Comparison of ENCODE assay signal across 9 cellular contexts in genomic region chr12:117098361-117099217, GRCh38. TPM values are rescaled to one million over a fixed set of nuclear protein-coding genes. Genes with fewer than 3 reads are reported as not detected.
DNase-seq lines count a peak whose midpoint lies in the region; ATAC-seq and TF ChIP-seq lines count a peak whose summit lies in the region.
"Had no signal": no experiment of that assay in that cellular context is flagged by ENCODE, and none has a peak within 500 bp of the region (broad histone marks: within the 10 kb centered on the region; RNA-seq: fewer than 3 reads in every experiment).

No MANE protein-coding gene starts in this region.

- DNase-seq in CD4-positive, alpha-beta T cell = peak in 1 of 10 experiments; percentile 5
- peak; percentile 62 for DNase-seq in activated CD8-positive, alpha-beta memory T cell treated with anti-CD3 and anti-CD28 coated beads, Interleukin-2, amount 10 ng/mL, durations not matched to agents 7 days and 5 days
- DNase-seq in heart right ventricle (peak in 1 of 2 donors; percentile 32), skeletal muscle cell (ENCODE audit: low read depth) (no peak), SW 1271 (lab: John Stamatoyannopoulos, UW) (no peak), NCI-H510A treated with DMSO at 0.1 percent for 48 hours (lab: John Stamatoyannopoulos, UW) (no peak)

- no peaks in the 10 kb centered on the region for H3K36me3 ChIP-seq in heart right ventricle

- H3K4me3 Mint-ChIP-seq in CD4-positive, alpha-beta T cell = peak overlapping the region; percentile 87
- H3K4me3 Mint-ChIP-seq in activated CD8-positive, alpha-beta memory T cell treated with anti-CD3 and anti-CD28 coated beads, Interleukin-2, amount 10 ng/mL, durations not matched to agents 7 days and 5 days = peak overlapping the region; percentile 78

- 1% methylated on average over 82 to 85 of the region's 85 CpGs for WGBS in heart right ventricle, 2 donors

- H3K27me3 Mint-ChIP-seq in CD4-positive, alpha-beta T cell = peaks cover 19% of the 10 kb centered on the region
- H3K27me3 Mint-ChIP-seq in activated CD8-positive, alpha-beta memory T cell treated with anti-CD3 and anti-CD28 coated beads, Interleukin-2, amount 10 ng/mL, durations not matched to agents 7 days and 5 days = peaks cover 26% of the 10 kb centered on the region

- H3K27ac Mint-ChIP-seq in CD4-positive, alpha-beta T cell = no peak overlapping the region
- H3K27ac Mint-ChIP-seq in activated CD8-positive, alpha-beta memory T cell treated with anti-CD3 and anti-CD28 coated beads, Interleukin-2, amount 10 ng/mL, durations not matched to agents 7 days and 5 days = peak overlapping the region; percentile 68

- H3K9me3 ChIP-seq in CD4-positive, alpha-beta T cell (ENCODE audit: control insufficient read depth, low read length) = no peaks in the 10 kb centered on the region
- no peaks in the 10 kb centered on the region for H3K9me3 ChIP-seq in heart right ventricle

- CTCF ChIA-PET in CD4-positive, alpha-beta T cell (lab: Charles Lee) = no interaction called here
- CTCF ChIA-PET in activated CD8-positive, alpha-beta memory T cell treated with anti-CD3 and anti-CD28 coated beads, Interleukin-2, amount 10 ng/mL, durations not matched to agents 7 days and 5 days (lab: Charles Lee) = interaction anchor here (1.0 to 2.1 kb wide), 10 partner anchors 18 to 181 kb away, joined by 3 to 10 read pairs (median 4); no protein-coding TSS in a partner anchor

- H3K4me1 ChIP-seq in heart right ventricle = peaks cover 4 to 72% (median 38%) of the 10 kb centered on the region in 9 donors

- intact Hi-C loops in CD4-positive, alpha-beta T cell (cut with DNase I, micrococcal nuclease) = no loop called here
- intact Hi-C loops in heart right ventricle (cut with DNase I) = loop anchor here in 5 of 10 donors (5.0 to 10.0 kb wide), 4 partner anchors 46 to 64 kb away; no protein-coding TSS in a partner anchor

- POLR2A ChIA-PET in CD4-positive, alpha-beta T cell (lab: Charles Lee) = interaction anchor here (0.7 to 2.5 kb wide), 2 partner anchors 35 to 130 kb away, joined by 3 to 8 read pairs; no protein-coding TSS in a partner anchor

- H3K36me3 Mint-ChIP-seq in CD4-positive, alpha-beta T cell (ENCODE audit: low read depth) = no peaks in the 10 kb centered on the region
- H3K36me3 Mint-ChIP-seq in activated CD8-positive, alpha-beta memory T cell treated with anti-CD3 and anti-CD28 coated beads, Interleukin-2, amount 10 ng/mL, durations not matched to agents 7 days and 5 days = peaks cover 1% of the 10 kb centered on the region

- H3K27me3 ChIP-seq in CD4-positive, alpha-beta T cell (ENCODE audit: control insufficient read depth, insufficient read depth, low read length) = peaks cover 10% of the 10 kb centered on the region
- H3K27me3 ChIP-seq in heart right ventricle = peaks cover 0 to 44% (median 18%) of the 10 kb centered on the region in 7 donors

- H3K4me1 Mint-ChIP-seq in CD4-positive, alpha-beta T cell (ENCODE audit: low read depth) = peaks cover 11% of the 10 kb centered on the region
- H3K4me1 Mint-ChIP-seq in activated CD8-positive, alpha-beta memory T cell treated with anti-CD3 and anti-CD28 coated beads, Interleukin-2, amount 10 ng/mL, durations not matched to agents 7 days and 5 days = peaks cover 27% of the 10 kb centered on the region

- ATAC-seq in CD4-positive, alpha-beta T cell (ENCODE audit: poor library complexity) = peak; percentile 22
- ATAC-seq in GM19463 (IDR thresholded peaks at IDR 0.05; ENCODE audit: unreplicated experiment) (peak; percentile 32), HG03469 (IDR thresholded peaks at IDR 0.05; ENCODE audit: unreplicated experiment) (peak; percentile 22), heart right ventricle (peak in 6 of 8 donors; percentile 3 to 58 (median 22))
- peak; percentile 50 for ATAC-seq in activated CD8-positive, alpha-beta memory T cell treated with anti-CD3 and anti-CD28 coated beads, Interleukin-2, amount 10 ng/mL, durations not matched to agents 7 days and 5 days

- no peak for TF ChIP-seq CTCF in CD4-positive, alpha-beta T cell (IDR thresholded peaks at IDR 0.05)
- no peak for TF ChIP-seq CTCF in heart right ventricle (IDR thresholded peaks at IDR 0.05)

- H3K4me3 ChIP-seq in heart right ventricle (peak overlapping the region; percentile 62 to 93 (median 79)), skeletal muscle cell (ENCODE audit: low read depth, low read length) (peak overlapping the region; percentile 38)

- no peak overlapping the region for H3K27ac ChIP-seq in CD4-positive, alpha-beta T cell (ENCODE audit: low read depth, low read length)
- peak overlapping the region in 9 of 10 donors; percentile 57 to 81 (median 75) for H3K27ac ChIP-seq in heart right ventricle

- H3K9me3 Mint-ChIP-seq in CD4-positive, alpha-beta T cell = no peaks in the 10 kb centered on the region
- no peaks in the 10 kb centered on the region for H3K9me3 Mint-ChIP-seq in activated CD8-positive, alpha-beta memory T cell treated with anti-CD3 and anti-CD28 coated beads, Interleukin-2, amount 10 ng/mL, durations not matched to agents 7 days and 5 days (ENCODE audit: low read depth)

RNA-seq across cellular contexts. Expression of gene TESC, which starts 0.6 kb away (rescaled TPM):
- total RNA-seq in CD4-positive, alpha-beta T cell = 1 to 10 TPM; 2.7 to 3.0 TPM
- total RNA-seq in activated CD8-positive, alpha-beta memory T cell treated with anti-CD3 and anti-CD28 coated beads, Interleukin-2, amount 10 ng/mL, durations not matched to agents 7 days and 5 days = 10 to 100 TPM; 72.7 to 83.8 TPM
- 100 to 1,000 TPM in 2 of 10 donors, 10 to 100 TPM in 8; 37.3 to 122 (median 62.8) TPM for total RNA-seq in heart right ventricle
- polyA plus RNA-seq in heart right ventricle = 10 to 100 TPM; 63.9 to 83.2 TPM
- total RNA-seq: myocyte had no signal

Comparison
In these comparisons a context has a peak if more than half of its experiments do, and no peak if none do; other contexts are left out.
1. RNA of gene TESC, which starts 0.6 kb away (total RNA-seq): 72.7 to 83.8 TPM in activated CD8-positive, alpha-beta memory T cell treated with anti-CD3 and anti-CD28 coated beads, Interleukin-2, amount 10 ng/mL, durations not matched to agents 7 days and 5 days and 37.3 to 122 TPM in heart right ventricle; 2.7 to 3.0 TPM in CD4-positive, alpha-beta T cell; every median in the first group is over 4 times any median in the second.
2. Peak in every context shown above with its lines, with median percentiles within 50 percentile points of each other: ATAC-seq.